ENCODE assay signal across 25 cellular contexts in the genomic region with DNA sequence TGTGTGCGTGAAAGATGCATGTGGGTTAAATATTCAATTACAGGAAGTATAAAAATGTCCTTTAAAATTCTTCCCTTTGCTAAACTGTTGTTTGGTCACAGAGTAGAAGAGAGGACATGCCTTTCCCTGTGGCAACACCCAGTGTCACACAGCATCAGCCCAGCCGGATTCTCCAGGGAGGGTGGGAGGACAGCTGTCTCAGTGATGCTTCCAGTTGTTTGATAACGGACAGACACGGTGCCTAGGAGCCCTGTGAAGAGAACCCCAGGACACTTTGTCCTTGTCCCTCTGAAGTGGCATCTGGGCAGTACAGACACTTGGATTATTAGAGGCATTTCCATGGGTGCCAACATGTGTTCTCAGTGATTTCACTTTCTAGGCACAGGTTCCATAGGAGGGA.
A peak's percentile ranks its signal among the peaks of the same experiment; 100 is the strongest.
DNase-seq lines count a peak whose midpoint lies in the region; ATAC-seq and TF ChIP-seq lines count a peak whose summit lies in the region.
"Had no signal": no experiment of that assay in that cellular context is flagged by ENCODE, and none has a peak within 500 bp of the region (broad histone marks: within the 10 kb centered on the region; RNA-seq: fewer than 3 reads in every experiment).

No MANE protein-coding gene starts in this region.

- peak overlapping the region in 1 of 2 experiments; percentile 93; a peak in 2 of 4 replicates for H3K27ac ChIP-seq in SK-N-SH (ENCODE audit: low read depth in 2 of 2, low read length in 1 of 2)
- H3K27ac ChIP-seq: HL-60, KMS-11, SJSA1 had no signal

- H3K36me3 ChIP-seq in SK-N-SH (replicated peaks in 1 of 2; ENCODE audit: control insufficient read depth in 1 of 2, insufficient read depth in 2 of 2, low read length in 1 of 2): peaks cover 28 to 54% of the 10 kb centered on the region in 2 experiments
- H3K36me3 ChIP-seq: SJSA1 had no signal

- TF ChIP-seq RAD21 in SK-N-SH (IDR thresholded peaks at IDR 0.05; ENCODE audit: low read length): peak; percentile 27; the same call in 1 of the 2 replicates

- H3K36me3 Mint-ChIP-seq in stimulated activated effector memory CD8-positive, alpha-beta T cell treated with anti-CD3 and anti-CD28 coated beads, Interleukin-12 subunit alpha, Interleukin-12 subunit beta, amount 100 ng/mL, for 72 hours: peaks cover 22% of the 10 kb centered on the region

- H3K4me3 ChIP-seq in SK-N-SH (ENCODE audit: low read depth in 2 of 2, low read length in 1 of 2): no peak overlapping the region
- H3K4me3 ChIP-seq: SJSA1 had no signal

- H3K27me3 ChIP-seq in SK-N-SH (ENCODE audit: insufficient read depth): no peaks in the 10 kb centered on the region
- H3K27me3 ChIP-seq: SJSA1 had no signal

- peaks cover 6% of the 10 kb centered on the region for H3K4me1 Mint-ChIP-seq in stimulated activated effector memory CD8-positive, alpha-beta T cell treated with anti-CD3 and anti-CD28 coated beads, Interleukin-12 subunit alpha, Interleukin-12 subunit beta, amount 100 ng/mL, for 72 hours

- H3K4me3 Mint-ChIP-seq in stimulated activated effector memory CD8-positive, alpha-beta T cell treated with anti-CD3 and anti-CD28 coated beads, Interleukin-12 subunit alpha, Interleukin-12 subunit beta, amount 100 ng/mL, for 72 hours: no peak overlapping the region
- H3K4me3 Mint-ChIP-seq: CD4-positive, CD25-positive, alpha-beta regulatory T cell; IgD-negative memory B cell had no signal

- TF ChIP-seq EP300 in SK-N-SH (IDR thresholded peaks at IDR 0.05; ENCODE audit: borderline replicate concordance in 1 of 2, low read depth in 1 of 2, low read length in 1 of 2): no peak; a peak in 1 of 4 replicates

- H3K9ac ChIP-seq in SK-N-SH: no peak overlapping the region
- H3K9ac ChIP-seq: KMS-11 had no signal

- H3F3A ChIP-seq in SK-N-SH (replicated peaks; ENCODE audit: insufficient read depth): no peaks in the 10 kb centered on the region

- H3K79me2 ChIP-seq in SK-N-SH (ENCODE audit: insufficient read depth): no peaks in the 10 kb centered on the region

- no peaks in the 10 kb centered on the region for H4K20me1 ChIP-seq in SK-N-SH (ENCODE audit: insufficient read depth)

- DNase-seq in SK-N-SH: peak; percentile 41
- peak; percentile 48 for DNase-seq in NCI-H69 (lab: John Stamatoyannopoulos, UW)
- DNase-seq in myocyte (ENCODE audit: low read depth): peak; percentile 57
- no peak for DNase-seq in stimulated activated effector memory CD8-positive, alpha-beta T cell treated with anti-CD3 and anti-CD28 coated beads, Interleukin-12 subunit alpha, Interleukin-12 subunit beta, amount 100 ng/mL, for 72 hours (ENCODE audit: low spot score in 2 of 2)
- no peak for DNase-seq in stimulated activated naive CD4-positive, alpha-beta T cell treated with Interleukin-2 at 50 U/mL for 16 hours (lab: John Stamatoyannopoulos, UW)
- no peak for DNase-seq in 8988T
- DNase-seq: ACHN; CD4-positive, CD25-positive, alpha-beta regulatory T cell; MM.1S; NCI-H1694 treated with DMSO at 0.1 percent for 48 hours; NCI-H2081; NCI-H2227 treated with DMSO at 0.1 percent for 48 hours; NCI-H510A treated with DMSO at 0.1 percent for 48 hours; NCI-H748 treated with DMSO at 0.1 percent for 48 hours; NK-92 treated with Interleukin-12 subunit alpha and Interleukin-12 subunit beta, amount 100 ng/mL, for 24 hours; PC-3; T-helper 1 cell had no signal

- H3K27ac Mint-ChIP-seq in stimulated activated effector memory CD8-positive, alpha-beta T cell treated with anti-CD3 and anti-CD28 coated beads, Interleukin-12 subunit alpha, Interleukin-12 subunit beta, amount 100 ng/mL, for 72 hours: peak overlapping the region; percentile 19
- H3K27ac Mint-ChIP-seq: CD4-positive, CD25-positive, alpha-beta regulatory T cell; IgD-negative memory B cell had no signal

- POLR2A ChIA-PET in SK-N-SH (lab: Yijun Ruan, JAX): interaction anchor here (1.3 kb wide), 1 partner anchor 16 kb away, joined by 3 read pairs; no protein-coding TSS in a partner anchor

- no peak for TF ChIP-seq CTCF in SK-N-SH (IDR thresholded peaks at IDR 0.05)

- H3K9me2 ChIP-seq in SK-N-SH: no peaks in the 10 kb centered on the region

- ATAC-seq in SK-N-SH treated with all-trans-retinoic acid at 6 μM for 48 hours: no peak; the same call in 2 of the 3 replicates
- no peak for ATAC-seq in stimulated activated effector memory CD8-positive, alpha-beta T cell treated with anti-CD3 and anti-CD28 coated beads, Interleukin-12 subunit alpha, Interleukin-12 subunit beta, amount 100 ng/mL, for 72 hours
- ATAC-seq in GM21360 (IDR thresholded peaks at IDR 0.05; ENCODE audit: unreplicated experiment): no peak
- ATAC-seq: HCT116, PC-3, Right ventricle myocardium inferior had no signal

- no peaks in the 10 kb centered on the region for H3K9me3 ChIP-seq in SK-N-SH
- H3K9me3 ChIP-seq: SJSA1 had no signal

- WGBS in SK-N-SH (ENCODE audit: low lambda C conversion rate): 78% methylated on average over 4 of the region's 4 CpGs

- no peaks in the 10 kb centered on the region for H3K9me3 Mint-ChIP-seq in stimulated activated effector memory CD8-positive, alpha-beta T cell treated with anti-CD3 and anti-CD28 coated beads, Interleukin-12 subunit alpha, Interleukin-12 subunit beta, amount 100 ng/mL, for 72 hours
- H3K9me3 Mint-ChIP-seq: IgD-negative memory B cell had no signal

- H3K4me1 ChIP-seq in SK-N-SH (ENCODE audit: control insufficient read depth in 1 of 2, insufficient read depth in 2 of 2, low read depth in 1 of 2, low read length in 1 of 2): peaks cover 0 to 38% of the 10 kb centered on the region in 2 experiments; a peak in 3 of 4 replicates

- no peak overlapping the region for H3K4me2 ChIP-seq in SK-N-SH
- H3K4me2 ChIP-seq: KMS-11 had no signal

- CTCF ChIA-PET in SK-N-SH (lab: Yijun Ruan, JAX): interaction anchor here (0.9 to 3.5 kb wide), 14 partner anchors 10 to 196 kb away, joined by 3 to 15 read pairs (median 5); no protein-coding TSS in a partner anchor

- no peak overlapping the region for H2AFZ ChIP-seq in SK-N-SH (ENCODE audit: low read depth)

TF ChIP-seq in SK-N-SH, 30 proteins besides CTCF, POLR2A, EP300 and RAD21:
- TF ChIP-seq RCOR1 (IDR thresholded peaks at IDR 0.05; ENCODE audit: low read length) (peak; percentile 7; the same call in 1 of the 2 replicates), NFIC (IDR thresholded peaks at IDR 0.05; ENCODE audit: borderline replicate concordance) (no peak), TCF12 (IDR thresholded peaks at IDR 0.05) (0 out of 2 replicates have a peak, but pooled peaks have one; percentile 8)

TF ChIP-seq in SK-N-SH treated with all-trans-retinoic acid at 6 μM for 48 hours, 23 proteins besides CTCF, POLR2A, EP300 and RAD21 (continues in another document):
- TF ChIP-seq, protein P1, sequence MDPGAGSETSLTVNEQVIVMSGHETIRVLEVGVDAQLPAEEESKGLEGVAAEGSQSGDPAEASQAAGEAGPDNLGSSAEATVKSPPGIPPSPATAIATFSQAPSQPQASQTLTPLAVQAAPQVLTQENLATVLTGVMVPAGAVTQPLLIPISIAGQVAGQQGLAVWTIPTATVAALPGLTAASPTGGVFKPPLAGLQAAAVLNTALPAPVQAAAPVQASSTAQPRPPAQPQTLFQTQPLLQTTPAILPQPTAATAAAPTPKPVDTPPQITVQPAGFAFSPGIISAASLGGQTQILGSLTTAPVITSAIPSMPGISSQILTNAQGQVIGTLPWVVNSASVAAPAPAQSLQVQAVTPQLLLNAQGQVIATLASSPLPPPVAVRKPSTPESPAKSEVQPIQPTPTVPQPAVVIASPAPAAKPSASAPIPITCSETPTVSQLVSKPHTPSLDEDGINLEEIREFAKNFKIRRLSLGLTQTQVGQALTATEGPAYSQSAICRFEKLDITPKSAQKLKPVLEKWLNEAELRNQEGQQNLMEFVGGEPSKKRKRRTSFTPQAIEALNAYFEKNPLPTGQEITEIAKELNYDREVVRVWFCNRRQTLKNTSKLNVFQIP (CRISPR knock-in tag; IDR thresholded peaks at IDR 0.05; ENCODE audit: borderline replicate concordance, low read depth): no peak
- TF ChIP-seq ARNTL (CRISPR knock-in tag; IDR thresholded peaks at IDR 0.05; ENCODE audit: borderline replicate concordance, low read depth) (no peak), ISL1 (CRISPR knock-in tag; IDR thresholded peaks at IDR 0.05) (no peak), ZNF8 (CRISPR knock-in tag; IDR thresholded peaks at IDR 0.05) (no peak), ZFP30 (CRISPR knock-in tag; IDR thresholded peaks at IDR 0.05) (no peak), TOX (CRISPR knock-in tag; IDR thresholded peaks at IDR 0.05; ENCODE audit: borderline replicate concordance) (no peak), CSDC2 (CRISPR knock-in tag; IDR thresholded peaks at IDR 0.05) (no peak), ZC3H10 (CRISPR knock-in tag; IDR thresholded peaks at IDR 0.05) (no peak), OSR1 (CRISPR knock-in tag; IDR thresholded peaks at IDR 0.05) (no peak), TCF4 (CRISPR knock-in tag; IDR thresholded peaks at IDR 0.05; ENCODE audit: borderline replicate concordance) (no peak), RARB (CRISPR knock-in tag; IDR thresholded peaks at IDR 0.05) (no peak), SNAI2 (CRISPR knock-in tag; IDR thresholded peaks at IDR 0.05) (no peak), GLIS3 (CRISPR knock-in tag; IDR thresholded peaks at IDR 0.05) (no peak)
- TF ChIP-seq, protein P2, sequence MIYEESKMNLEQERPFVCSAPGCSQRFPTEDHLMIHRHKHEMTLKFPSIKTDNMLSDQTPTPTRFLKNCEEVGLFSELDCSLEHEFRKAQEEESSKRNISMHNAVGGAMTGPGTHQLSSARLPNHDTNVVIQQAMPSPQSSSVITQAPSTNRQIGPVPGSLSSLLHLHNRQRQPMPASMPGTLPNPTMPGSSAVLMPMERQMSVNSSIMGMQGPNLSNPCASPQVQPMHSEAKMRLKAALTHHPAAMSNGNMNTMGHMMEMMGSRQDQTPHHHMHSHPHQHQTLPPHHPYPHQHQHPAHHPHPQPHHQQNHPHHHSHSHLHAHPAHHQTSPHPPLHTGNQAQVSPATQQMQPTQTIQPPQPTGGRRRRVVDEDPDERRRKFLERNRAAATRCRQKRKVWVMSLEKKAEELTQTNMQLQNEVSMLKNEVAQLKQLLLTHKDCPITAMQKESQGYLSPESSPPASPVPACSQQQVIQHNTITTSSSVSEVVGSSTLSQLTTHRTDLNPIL (CRISPR knock-in tag; IDR thresholded peaks at IDR 0.05; ENCODE audit: low read depth): no peak

Comparison
In these comparisons a context has a peak if more than half of its experiments do, and no peak if none do; other contexts are left out.
1. DNase-seq: peak in SK-N-SH (single experiment), NCI-H69 (single experiment) and myocyte (single experiment); none in stimulated activated effector memory CD8-positive, alpha-beta T cell treated with anti-CD3 and anti-CD28 coated beads, Interleukin-12 subunit alpha, Interleukin-12 subunit beta, amount 100 ng/mL, for 72 hours (0 of 2), stimulated activated naive CD4-positive, alpha-beta T cell treated with Interleukin-2 at 50 U/mL for 16 hours (single experiment) and 8988T (single experiment).